ENCODE assay signal across 27 cellular contexts in genomic region chr10:98399784-98400183, GRCh38. TPM values are rescaled to one million over a fixed set of nuclear protein-coding genes. Genes with fewer than 3 reads are reported as not detected.
DNase-seq lines count a peak whose midpoint lies in the region; ATAC-seq and TF ChIP-seq lines count a peak whose summit lies in the region.
"Had no signal": no experiment of that assay in that cellular context is flagged by ENCODE, and none has a peak within 500 bp of the region (broad histone marks: within the 10 kb centered on the region; RNA-seq: fewer than 3 reads in every experiment).

No MANE protein-coding gene starts in this region.

- H4K91ac ChIP-seq in neuronal stem cell (ENCODE audit: low read depth, low read length, poor library complexity), result no peak overlapping the region

- H3K18ac ChIP-seq in neuronal stem cell (ENCODE audit: low read length), result no peak overlapping the region

- intact Hi-C loops in aorta (cut with DNase I), result no loop called here

- H3K4me2 ChIP-seq in neuronal stem cell (ENCODE audit: insufficient read depth, low read length, poor library complexity, severe bottlenecking), result no peak overlapping the region
- H3K4me2 ChIP-seq: BLaER1 had no signal

- no peaks in the 10 kb centered on the region for H3K79me1 ChIP-seq in neuronal stem cell (ENCODE audit: low read depth, low read length)

- H2AFZ ChIP-seq in neuronal stem cell (ENCODE audit: low read length), result no peak overlapping the region

- no peak overlapping the region for H2BK5ac ChIP-seq in neuronal stem cell (ENCODE audit: low read length)

- no peak overlapping the region for H3K9ac ChIP-seq in neuronal stem cell (ENCODE audit: low read depth, low read length, poor library complexity)
- H3K9ac ChIP-seq: BLaER1 had no signal

- no peak overlapping the region for H3K14ac ChIP-seq in neuronal stem cell (ENCODE audit: low read length)

- no peak overlapping the region for H3K4me3 Mint-ChIP-seq in HFFc6
- H3K4me3 Mint-ChIP-seq: CD14-positive monocyte; CD4-positive, alpha-beta memory T cell; CD4-positive, CD25-positive, alpha-beta regulatory T cell; CD8-positive, alpha-beta memory T cell had no signal

- H2AK5ac ChIP-seq in neuronal stem cell (ENCODE audit: low read depth, low read length), result no peak overlapping the region

- H3K4me3 ChIP-seq in neuronal stem cell (ENCODE audit: low read length in 2 of 2) (no peak overlapping the region), aorta (ENCODE audit: low read length in 2 of 2) (no peak overlapping the region)
- H3K4me3 ChIP-seq: BLaER1, GM12878 had no signal

- H3K27me3 ChIP-seq in neuronal stem cell (ENCODE audit: control insufficient read depth in 3 of 3, insufficient read depth in 3 of 3, low read depth in 1 of 3, low read length in 3 of 3), result no peaks in the 10 kb centered on the region
- H3K27me3 ChIP-seq in aorta (ENCODE audit: control insufficient read depth in 1 of 2, insufficient read depth in 2 of 2, low read length in 1 of 2), result no peaks in the 10 kb centered on the region
- H3K27me3 ChIP-seq: BE2C, BLaER1 had no signal

- H2BK12ac ChIP-seq in neuronal stem cell (ENCODE audit: low read length), result no peak overlapping the region

- H3K9me3 ChIP-seq in neuronal stem cell (replicated peaks in 1 of 2; ENCODE audit: control insufficient read depth in 2 of 2, insufficient read depth in 1 of 2, low read depth in 1 of 2, low read length in 2 of 2) (no peaks in the 10 kb centered on the region), aorta (ENCODE audit: control insufficient read depth, low read length) (no peaks in the 10 kb centered on the region)
- H3K9me3 ChIP-seq: BE2C, BLaER1 had no signal

- H3K4me1 Mint-ChIP-seq in HFFc6 (ENCODE audit: low read depth), result peaks cover 24% of the 10 kb centered on the region

- H3K4me1 ChIP-seq in neuronal stem cell (ENCODE audit: control insufficient read depth in 2 of 2, insufficient read depth in 1 of 2, low read depth in 1 of 2, low read length in 2 of 2) (peaks cover 0 to 1% of the 10 kb centered on the region in 2 donors), aorta (ENCODE audit: control insufficient read depth in 1 of 2, insufficient read depth in 2 of 2, low read length in 2 of 2) (no peaks in the 10 kb centered on the region)

- DNase-seq in HFFc6, result no peak
- no peak for DNase-seq in neuronal stem cell (ENCODE audit: low spot score)
- peak; percentile 21 to 52 for DNase-seq in aorta
- no peak for DNase-seq in NCI-H345 (lab: John Stamatoyannopoulos, UW)
- DNase-seq in NOMO-1 treated with DMSO at 0.1 percent for 48 hours (lab: John Stamatoyannopoulos, UW; ENCODE audit: unreplicated experiment), result no peak
- DNase-seq: 8988T; ACHN; BE2C; C1 segment of cervical spinal cord; CD4-positive, alpha-beta memory T cell; CD4-positive, CD25-positive, alpha-beta regulatory T cell; COR-L47; DMS 273 treated with DMSO at 0.1 percent for 48 hours; DMS153; DMS53; DMS79; DND-41; EL; GDM1 had no signal

- no peak overlapping the region for H3K4ac ChIP-seq in neuronal stem cell (ENCODE audit: low read length)

- no peak overlapping the region for H2BK120ac ChIP-seq in neuronal stem cell (ENCODE audit: low read depth, low read length)

- no peak for TF ChIP-seq CTCF in HFFc6 (IDR thresholded peaks at IDR 0.05)
- no peak for TF ChIP-seq CTCF in VCaP (conservative IDR thresholded peaks at IDR 0.05)

- H4K8ac ChIP-seq in neuronal stem cell (ENCODE audit: low read depth, low read length), result peak overlapping the region; percentile 52

- H3K27me3 Mint-ChIP-seq in HFFc6 (ENCODE audit: insufficient read depth), result peaks cover 1% of the 10 kb centered on the region; the same call in 1 of the 2 replicates
- H3K27me3 Mint-ChIP-seq: CD4-positive, CD25-positive, alpha-beta regulatory T cell had no signal

- peaks cover 7% of the 10 kb centered on the region for H3K36me3 Mint-ChIP-seq in HFFc6 (ENCODE audit: low read depth)

- H2BK15ac ChIP-seq in neuronal stem cell (ENCODE audit: low read length), result no peak overlapping the region

- H3K36me3 ChIP-seq in neuronal stem cell (replicated peaks in 1 of 2; ENCODE audit: control insufficient read depth in 2 of 2, insufficient read depth in 2 of 2, low read length in 2 of 2), result no peaks in the 10 kb centered on the region
- H3K36me3 ChIP-seq in aorta (ENCODE audit: control insufficient read depth in 1 of 2, insufficient read depth in 2 of 2, low read length in 1 of 2), result peaks cover 0 to 6% of the 10 kb centered on the region in 2 donors
- H3K36me3 ChIP-seq: BE2C had no signal

- peak overlapping the region; percentile 74 for H3K27ac ChIP-seq in VCaP
- H3K27ac ChIP-seq in neuronal stem cell (replicated peaks; ENCODE audit: low read length), result no peak overlapping the region
- H3K27ac ChIP-seq in aorta (ENCODE audit: low read depth in 1 of 2, low read length in 2 of 2), result no peak overlapping the region
- H3K27ac ChIP-seq: BLaER1 had no signal

- H3K9me3 Mint-ChIP-seq in HFFc6, result no peaks in the 10 kb centered on the region
- H3K9me3 Mint-ChIP-seq: CD4-positive, alpha-beta memory T cell; CD4-positive, CD25-positive, alpha-beta regulatory T cell; CD8-positive, alpha-beta memory T cell had no signal

- peak overlapping the region; percentile 46; the same call in 1 of the 2 replicates for H3K27ac Mint-ChIP-seq in HFFc6
- H3K27ac Mint-ChIP-seq: CD14-positive monocyte; CD8-positive, alpha-beta memory T cell had no signal

- ATAC-seq in aorta (ENCODE audit: low FRiP score) (no peak), GM19035 (IDR thresholded peaks at IDR 0.05; ENCODE audit: unreplicated experiment) (no peak), HG03439 (IDR thresholded peaks at IDR 0.05; ENCODE audit: unreplicated experiment) (no peak)
- ATAC-seq: GM12878 had no signal

- no peak overlapping the region for H3K23ac ChIP-seq in neuronal stem cell (ENCODE audit: low read depth, low read length, poor library complexity)

- no CpG with 5 or more reads among the region's 9 CpGs for WGBS in neuronal stem cell (ENCODE audit: extremely low coverage in 2 of 2, insufficient read length in 2 of 2, insufficient replicate concordance in 1 of 2), 2 donors
- WGBS in aorta, 2 donors, result 91 to 94% methylated on average over 9 of the region's 9 CpGs

RNA-seq across cellular contexts. Expression of gene PYROXD2, which starts 15.2 kb away (rescaled TPM):
- total RNA-seq in HFFc6 (2021; fragmentation: NEBNext Ultra II Directional; extraction: Animal tissue kit (Norgen Biotek cat#: 25700)), result 10 to 100 TPM in 1 of 6 experiments, 1 to 10 TPM in 5; 7.6 to 10.3 (median 8.9) TPM
- polyA plus RNA-seq in neuronal stem cell (2013, experiment 1 of 2), result 6.1 TPM
- polyA plus RNA-seq in neuronal stem cell (2013, experiment 2 of 2), result 6.9 TPM
- total RNA-seq in aorta, result 10 to 100 TPM in 1 of 2 donors, 1 to 10 TPM in 1; 8.7 to 17.7 TPM
- 10 to 100 TPM in 1 of 2 donors, 1 to 10 TPM in 1; 1.8 to 21.9 TPM for polyA plus RNA-seq in aorta
- total RNA-seq: G401 had no signal

RNA-seq across cellular contexts. Expression of gene HPS1, which starts 47.0 kb away (rescaled TPM):
- 10 to 100 TPM; 49.1 to 55.9 (median 52.8) TPM for total RNA-seq in HFFc6 (2021; fragmentation: NEBNext Ultra II Directional; extraction: Animal tissue kit (Norgen Biotek cat#: 25700))
- 34.3 TPM for polyA plus RNA-seq in neuronal stem cell (2013, experiment 1 of 2)
- 34.4 TPM for polyA plus RNA-seq in neuronal stem cell (2013, experiment 2 of 2)
- total RNA-seq in aorta, result 10 to 100 TPM; 52.2 to 75.4 TPM
- 10 to 100 TPM; 40.8 to 52.7 TPM for polyA plus RNA-seq in aorta

Comparison
In these comparisons a context has a peak if more than half of its experiments do, and no peak if none do; other contexts are left out.
1. DNase-seq: peak in aorta (2 of 2); none in HFFc6 (single experiment), neuronal stem cell (single experiment), NCI-H345 (single experiment) and NOMO-1 treated with DMSO at 0.1 percent for 48 hours (single experiment).